ENCODE assay signal across 1 cellular context in genomic region chr6:53119349-53119748, GRCh38.
TF ChIP-seq lines count a peak whose summit lies in the region.

No MANE protein-coding gene starts in this region.

TF ChIP-seq in H1, 55 proteins besides CTCF, POLR2A, EP300 and RAD21:
- TF ChIP-seq KDM4A (IDR thresholded peaks at IDR 0.05; ENCODE audit: low read depth, low read length, severe bottlenecking): no peak
- no peak for TF ChIP-seq TBP (IDR thresholded peaks at IDR 0.05; ENCODE audit: low read depth, low read length)
- no peak for TF ChIP-seq YY1 (IDR thresholded peaks at IDR 0.05; ENCODE audit: low read depth, low read length)
- no peak for TF ChIP-seq GTF2F1 (IDR thresholded peaks at IDR 0.05; ENCODE audit: borderline replicate concordance, low read depth, low read length)
- TF ChIP-seq BACH1 (IDR thresholded peaks at IDR 0.05; ENCODE audit: low read length): no peak
- TF ChIP-seq BCL11A (IDR thresholded peaks at IDR 0.05; ENCODE audit: low read depth in 2 of 2, low read length in 2 of 2): no peak
- no peak for TF ChIP-seq HDAC6 (IDR thresholded peaks at IDR 0.05; ENCODE audit: low read depth, low read length)
- no peak for TF ChIP-seq CHD2 (IDR thresholded peaks at IDR 0.05; ENCODE audit: low read length)
- TF ChIP-seq EGR1 (IDR thresholded peaks at IDR 0.05; ENCODE audit: borderline replicate concordance, low read depth, low read length): no peak
